Comparison of ENCODE assay signal across 20 cellular contexts in the genomic region with DNA sequence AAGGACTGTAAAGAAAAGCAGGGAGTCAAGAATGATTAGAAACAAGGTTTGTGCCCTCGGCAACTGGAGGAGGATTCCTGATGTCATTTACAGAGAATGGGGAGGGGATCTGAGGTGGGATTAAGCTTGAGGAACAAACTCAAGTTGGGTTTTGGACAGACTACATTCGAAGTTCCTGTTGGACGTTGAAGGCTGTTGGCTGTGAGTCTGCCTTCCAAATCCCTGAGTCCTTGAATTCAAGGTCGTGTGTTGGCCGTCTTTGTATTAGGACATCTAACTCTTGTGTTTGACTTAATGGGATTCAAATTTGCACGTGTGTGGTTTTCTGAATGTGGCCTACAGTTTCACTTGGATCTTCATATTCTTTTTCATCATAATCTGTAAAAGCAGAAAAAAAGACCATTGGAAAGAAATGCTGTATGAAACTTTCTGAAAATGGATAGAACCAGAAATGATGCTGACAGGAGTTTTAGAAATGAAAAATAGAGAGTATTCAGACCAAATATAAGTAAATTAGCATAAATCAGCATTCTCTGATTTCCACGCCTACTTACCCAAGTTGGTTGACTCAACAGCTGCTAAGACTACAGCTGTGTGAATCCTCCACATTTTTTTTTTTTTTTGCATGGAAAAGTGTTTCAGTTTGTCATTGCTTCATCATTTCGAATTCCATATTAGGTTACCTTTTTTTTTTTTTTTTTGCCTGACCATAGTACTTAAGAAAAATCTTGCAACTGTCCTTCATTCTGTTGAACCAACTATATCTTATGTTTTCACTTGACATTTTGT.
DNase-seq lines count a peak whose midpoint lies in the region; ATAC-seq and TF ChIP-seq lines count a peak whose summit lies in the region.
"Had no signal": no experiment of that assay in that cellular context is flagged by ENCODE, and none has a peak within 500 bp of the region (broad histone marks: within the 10 kb centered on the region; RNA-seq: fewer than 3 reads in every experiment).

No MANE protein-coding gene starts in this region.

- H3K27ac ChIP-seq in testis, result peak overlapping the region; percentile 26 to 71

- intact Hi-C loops in testis (cut with DNase I; ENCODE audit: low total_unique reads), result no loop called here

- H3K27ac Mint-ChIP-seq in nephron, result peak overlapping the region; percentile 45 to 82 (median 75)
- H3K27ac Mint-ChIP-seq: CD4-positive, CD25-positive, alpha-beta regulatory T cell; H9; HFFc6 had no signal

- no peak overlapping the region for H3K4me3 ChIP-seq in choroid plexus epithelial cell (ENCODE audit: low read depth, low read length)
- H3K4me3 ChIP-seq in testis, result no peak overlapping the region
- H3K4me3 ChIP-seq: K562 had no signal

- peaks cover 44% of the 10 kb centered on the region for H3K36me3 Mint-ChIP-seq in nephron (ENCODE audit: low read depth)
- H3K36me3 Mint-ChIP-seq: CD4-positive, CD25-positive, alpha-beta regulatory T cell had no signal

- no peaks in the 10 kb centered on the region for H3K9me3 Mint-ChIP-seq in nephron
- H3K9me3 Mint-ChIP-seq: H9, HFFc6 had no signal

- peaks cover 30% of the 10 kb centered on the region for H3K4me1 ChIP-seq in testis

- H3K4me1 Mint-ChIP-seq in nephron, result peaks cover 59% of the 10 kb centered on the region
- H3K4me1 Mint-ChIP-seq: CD4-positive, CD25-positive, alpha-beta regulatory T cell had no signal

- TF ChIP-seq CTCF in choroid plexus epithelial cell (conservative IDR thresholded peaks at IDR 0.05; ENCODE audit: low read depth, low read length), result no peak
- TF ChIP-seq CTCF in nephron (IDR thresholded peaks at IDR 0.05; ENCODE audit: unreplicated experiment in 3 of 3), result no peak
- no peak for TF ChIP-seq CTCF in testis (IDR thresholded peaks at IDR 0.05)

- WGBS in testis, 2 donors, result 39 to 51% methylated on average over 8 of the region's 8 CpGs

- H3K36me3 ChIP-seq in testis (ENCODE audit: low read depth, missing control alignments), result no peaks in the 10 kb centered on the region

- DNase-seq in LHCN-M2 (ENCODE audit: low read depth), result peak; percentile 51
- peak; percentile 39 for DNase-seq in choroid plexus epithelial cell (ENCODE audit: low read depth)
- peak; percentile 62 for DNase-seq in testis
- DNase-seq in NCI-H187 (lab: John Stamatoyannopoulos, UW), result no peak
- no peak for DNase-seq in NCI-H1048 (lab: John Stamatoyannopoulos, UW)
- DNase-seq: CD4-positive, CD25-positive, alpha-beta regulatory T cell; COR-L47; DMS79; H9; HFFc6; MM.1S; NCI-H1092; NCI-H1436 treated with DMSO at 0.1 percent for 48 hours; NCI-H2029 treated with DMSO at 0.1 percent for 48 hours; NCI-H2171; NCI-H524 treated with DMSO at 0.1 percent for 48 hours; Right ventricle myocardium superior had no signal

- no peak for ATAC-seq in GM18520 (IDR thresholded peaks at IDR 0.05; ENCODE audit: unreplicated experiment)
- ATAC-seq: K562 had no signal

- no peaks in the 10 kb centered on the region for H3K9me3 ChIP-seq in testis

- no peak overlapping the region for H3K4me3 Mint-ChIP-seq in nephron
- H3K4me3 Mint-ChIP-seq: CD4-positive, CD25-positive, alpha-beta regulatory T cell; H9; HFFc6 had no signal

- H3K27me3 Mint-ChIP-seq in nephron (ENCODE audit: low read depth), result no peaks in the 10 kb centered on the region
- H3K27me3 Mint-ChIP-seq: CD4-positive, CD25-positive, alpha-beta regulatory T cell had no signal

- H3K27me3 ChIP-seq in testis, result no peaks in the 10 kb centered on the region

- TF ChIP-seq POLR2A in testis (IDR thresholded peaks at IDR 0.05), result no peak

Comparison
In these comparisons a context has a peak if more than half of its experiments do, and no peak if none do; other contexts are left out.
1. DNase-seq: peak in LHCN-M2 (single experiment), choroid plexus epithelial cell (single experiment) and testis (single experiment); none in NCI-H187 (0 of 2) and NCI-H1048 (single experiment).